16 cellular contexts compared by ENCODE assay signal in genomic region chr1:109111386-109112055, GRCh38. TPM values are rescaled to one million over a fixed set of nuclear protein-coding genes. Genes with fewer than 3 reads are reported as not detected.
DNase-seq lines count a peak whose midpoint lies in the region; ATAC-seq, FAIRE-seq and TF ChIP-seq lines count a peak whose summit lies in the region.
"Had no signal": no experiment of that assay in that cellular context is flagged by ENCODE, and none has a peak within 500 bp of the region (broad histone marks: within the 10 kb centered on the region; RNA-seq: fewer than 3 reads in every experiment).

No MANE protein-coding gene starts in this region.

- TF ChIP-seq POLR2A in A549 (IDR thresholded peaks at IDR 0.05; ENCODE audit: low read length), result no peak

- TF ChIP-seq RAD21 in A549 (conservative IDR thresholded peaks at IDR 0.05 in 1 of 2, IDR thresholded peaks at IDR 0.05 in 1 of 2), result no peak

- WGBS in A549 (ENCODE audit: missing lambda C conversion rate), result 42% methylated on average over 5 of the region's 5 CpGs
- WGBS in heart right ventricle, 2 donors, result 73 to 77% methylated on average over 5 of the region's 5 CpGs

- H3K27ac Mint-ChIP-seq in CD8-positive, alpha-beta memory T cell, result peak overlapping the region in 5 of 8 donors; percentile 95 to 97 (median 96)
- H3K27ac Mint-ChIP-seq in effector memory CD8-positive, alpha-beta T cell, result peak overlapping the region; percentile 99 to 100
- H3K27ac Mint-ChIP-seq: activated naive CD8-positive, alpha-beta T cell treated with anti-CD3 and anti-CD28 coated beads for 36 hours had no signal

- H3K4me3 ChIP-seq in A549, result no peak overlapping the region
- no peak overlapping the region for H3K4me3 ChIP-seq in CD8-positive, alpha-beta memory T cell (ENCODE audit: low read length)
- H3K4me3 ChIP-seq in heart right ventricle, result no peak overlapping the region
- H3K4me3 ChIP-seq: ovary had no signal

- peaks cover 0 to 3% (median 0%) of the 10 kb centered on the region in 5 donors for H3K9me3 Mint-ChIP-seq in CD8-positive, alpha-beta memory T cell
- H3K9me3 Mint-ChIP-seq in effector memory CD8-positive, alpha-beta T cell, result no peaks in the 10 kb centered on the region

- no peaks in the 10 kb centered on the region for H3K9me3 ChIP-seq in A549
- no peaks in the 10 kb centered on the region for H3K9me3 ChIP-seq in CD8-positive, alpha-beta memory T cell (ENCODE audit: low read length)
- H3K9me3 ChIP-seq in heart right ventricle, result no peaks in the 10 kb centered on the region
- H3K9me3 ChIP-seq: heart left ventricle, ovary, thoracic aorta had no signal

- peaks cover 3 to 13% of the 10 kb centered on the region in 2 donors for H3K27me3 Mint-ChIP-seq in CD8-positive, alpha-beta memory T cell
- peaks cover 0 to 14% of the 10 kb centered on the region in 2 donors for H3K27me3 Mint-ChIP-seq in effector memory CD8-positive, alpha-beta T cell

- FAIRE-seq in A549 (lab: Jason Lieb, UNC) (no peak), RCC 7860 (lab: Jason Lieb, UNC) (no peak)
- FAIRE-seq: keratinocyte had no signal

- H3K4me1 ChIP-seq in A549 (peaks cover 13% of the 10 kb centered on the region; the same call in 2 of the 3 replicates), heart right ventricle (peaks cover 2 to 33% (median 22%) of the 10 kb centered on the region in 9 donors)
- H3K4me1 ChIP-seq in CD8-positive, alpha-beta memory T cell (ENCODE audit: insufficient read depth, low read length), result peaks cover 27% of the 10 kb centered on the region

- no peak for TF ChIP-seq EP300 in A549 (IDR thresholded peaks at IDR 0.05)

- CTCF ChIA-PET in A549 (lab: Yijun Ruan, JAX), result interaction anchor here (0.8 to 3.9 kb wide), 30 partner anchors 8 to 283 kb away, joined by 3 to 50 read pairs (median 6); partner anchors contain the start of genes TAF13, TMEM167B and WDR47
- CTCF ChIA-PET in CD8-positive, alpha-beta memory T cell (lab: Charles Lee), result interaction anchor here (0.6 to 7.7 kb wide), 15 partner anchors 10 to 283 kb away, joined by 3 to 145 read pairs (median 6); partner anchors contain the start of genes CLCC1, TAF13, TMEM167B and WDR47

- POLR2A ChIA-PET in A549 (lab: Yijun Ruan, JAX), result interaction anchor here (4.3 kb wide), 1 partner anchor 11 kb away, joined by 30 read pairs; no protein-coding TSS in a partner anchor
- POLR2A ChIA-PET in CD8-positive, alpha-beta memory T cell (lab: Charles Lee), result interaction anchor here (0.6 to 4.0 kb wide), 2 partner anchors 11 to 85 kb away, joined by 6 to 39 read pairs; no protein-coding TSS in a partner anchor

- H3K4me1 Mint-ChIP-seq in CD8-positive, alpha-beta memory T cell, result peaks cover 24 to 30% (median 29%) of the 10 kb centered on the region in 3 donors
- peaks cover 18 to 27% of the 10 kb centered on the region in 2 donors for H3K4me1 Mint-ChIP-seq in effector memory CD8-positive, alpha-beta T cell (ENCODE audit: low read depth in 2 of 2)

- H3K36me3 Mint-ChIP-seq in CD8-positive, alpha-beta memory T cell, result peaks cover 0 to 4% (median 3%) of the 10 kb centered on the region in 3 donors
- H3K36me3 Mint-ChIP-seq in effector memory CD8-positive, alpha-beta T cell (ENCODE audit: insufficient read depth), result peaks cover 24% of the 10 kb centered on the region

- ATAC-seq in A549, result no peak
- ATAC-seq in effector memory CD8-positive, alpha-beta T cell (replicated peaks), result no peak
- ATAC-seq in heart right ventricle, result no peak
- no peak for ATAC-seq in GM18867 (IDR thresholded peaks at IDR 0.05; ENCODE audit: unreplicated experiment)

- H3K4me2 ChIP-seq in A549, result 0 out of 3 replicates have a peak overlapping the region, but pooled peaks have one; percentile 97

- H3K27me3 ChIP-seq in CD8-positive, alpha-beta memory T cell (ENCODE audit: insufficient read depth, low read length, poor library complexity, severe bottlenecking), result no peaks in the 10 kb centered on the region
- peaks cover 7 to 33% (median 31%) of the 10 kb centered on the region in 7 donors for H3K27me3 ChIP-seq in heart right ventricle
- H3K27me3 ChIP-seq: ovary had no signal

- intact Hi-C loops in heart right ventricle (cut with DNase I), result loop anchor here in 7 of 10 donors (1.0 to 10.0 kb wide), 6 partner anchors 69 to 284 kb away; partner anchors contain the start of genes CLCC1 (in 4 of the 7) and WDR47 (in 1 of the 7)

- no peak for TF ChIP-seq CTCF in A549 (IDR thresholded peaks at IDR 0.05)
- no peak for TF ChIP-seq CTCF in heart right ventricle (IDR thresholded peaks at IDR 0.05)

- H3K27ac ChIP-seq in A549 (no peak overlapping the region), heart right ventricle (no peak overlapping the region)
- H3K27ac ChIP-seq in CD8-positive, alpha-beta memory T cell (ENCODE audit: low read depth, low read length), result no peak overlapping the region
- H3K27ac ChIP-seq: heart left ventricle, ovary, thoracic aorta had no signal

- no peaks in the 10 kb centered on the region for H3K36me3 ChIP-seq in CD8-positive, alpha-beta memory T cell (ENCODE audit: insufficient read depth, low read length)
- no peaks in the 10 kb centered on the region for H3K36me3 ChIP-seq in heart right ventricle
- H3K36me3 ChIP-seq: heart left ventricle, ovary, thoracic aorta had no signal

- H3K4me3 Mint-ChIP-seq in CD8-positive, alpha-beta memory T cell, result peak overlapping the region in 1 of 7 donors; percentile 89
- H3K4me3 Mint-ChIP-seq in effector memory CD8-positive, alpha-beta T cell, result no peak overlapping the region
- H3K4me3 Mint-ChIP-seq: activated naive CD8-positive, alpha-beta T cell treated with anti-CD3 and anti-CD28 coated beads for 36 hours had no signal

- DNase-seq in A549 (ENCODE audit: low read depth in 1 of 2, low spot score in 1 of 2) (no peak), NOMO-1 treated with DMSO at 0.1 percent for 48 hours (lab: John Stamatoyannopoulos, UW; ENCODE audit: unreplicated experiment) (peak; percentile 77), NCI-H524 treated with DMSO at 0.1 percent for 48 hours (lab: John Stamatoyannopoulos, UW) (no peak), heart right ventricle (no peak), RCC 7860 (ENCODE audit: low spot score) (no peak)
- no peak for DNase-seq in CD8-positive, alpha-beta memory T cell
- no peak for DNase-seq in effector memory CD8-positive, alpha-beta T cell
- DNase-seq: activated CD4-positive, alpha-beta T cell treated with anti-CD3 and anti-CD28 coated beads for 4 hours; activated naive CD8-positive, alpha-beta T cell treated with anti-CD3 and anti-CD28 coated beads for 36 hours; DMS79; heart left ventricle; NK-92 treated with Interleukin-12 subunit alpha and Interleukin-12 subunit beta, amount 100 ng/mL, for 24 hours; ovary had no signal

TF ChIP-seq in A549, 52 proteins besides CTCF, POLR2A, EP300 and RAD21 (continues in another document):
- TF ChIP-seq CBX8 (IDR thresholded peaks at IDR 0.05), result no peak
- TF ChIP-seq, protein P1, sequence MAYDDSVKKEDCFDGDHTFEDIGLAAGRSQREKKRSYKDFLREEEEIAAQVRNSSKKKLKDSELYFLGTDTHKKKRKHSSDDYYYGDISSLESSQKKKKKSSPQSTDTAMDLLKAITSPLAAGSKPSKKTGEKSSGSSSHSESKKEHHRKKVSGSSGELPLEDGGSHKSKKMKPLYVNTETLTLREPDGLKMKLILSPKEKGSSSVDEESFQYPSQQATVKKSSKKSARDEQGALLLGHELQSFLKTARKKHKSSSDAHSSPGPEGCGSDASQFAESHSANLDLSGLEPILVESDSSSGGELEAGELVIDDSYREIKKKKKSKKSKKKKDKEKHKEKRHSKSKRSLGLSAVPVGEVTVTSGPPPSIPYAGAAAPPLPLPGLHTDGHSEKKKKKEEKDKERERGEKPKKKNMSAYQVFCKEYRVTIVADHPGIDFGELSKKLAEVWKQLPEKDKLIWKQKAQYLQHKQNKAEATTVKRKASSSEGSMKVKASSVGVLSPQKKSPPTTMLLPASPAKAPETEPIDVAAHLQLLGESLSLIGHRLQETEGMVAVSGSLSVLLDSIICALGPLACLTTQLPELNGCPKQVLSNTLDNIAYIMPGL (CRISPR knock-in tag; IDR thresholded peaks at IDR 0.05; ENCODE audit: borderline replicate concordance), result no peak
- TF ChIP-seq ATOH8 (CRISPR knock-in tag; IDR thresholded peaks at IDR 0.05; ENCODE audit: low read depth), result no peak
- no peak for TF ChIP-seq FOSB (CRISPR knock-in tag; IDR thresholded peaks at IDR 0.05)

RNA-seq across cellular contexts. Expression of gene ELAPOR1, which starts 2.4 kb away (rescaled TPM):
- 0.56 and 0.69 TPM in 2 replicates for polyA plus RNA-seq in A549 (2011; rRNA removed)
- polyA plus RNA-seq in A549 (2012; cell fraction: cytosol; rRNA removed), result 0.32 and 0.35 TPM in 2 replicates
- 0.44 and 0.61 TPM in 2 replicates for polyA plus RNA-seq in A549 (2012; cell fraction: nucleus; rRNA removed)
- polyA plus RNA-seq in A549 (2017; fragmentation: RNase III; extraction: RNeasy Plus Mini Kit Qiagen cat#74134 plus additional on column Dnase treatment), result 0.37 to 0.96 TPM (median 0.52 TPM) in 3 replicates
- 1.0 TPM in 2 replicates for polyA minus RNA-seq in A549 (2011; rRNA and poly(A)+ RNA removed)
- 10 to 100 TPM; 11.3 to 13.9 TPM for total RNA-seq in CD8-positive, alpha-beta memory T cell
- polyA plus RNA-seq in CD8-positive, alpha-beta memory T cell, result 15.7 TPM
- total RNA-seq in heart right ventricle, result under 1 TPM in 8 of 10 donors, not detected in 2; 0.18 to 0.54 (median 0.35) TPM
- under 1 TPM; 0.06 to 0.07 TPM for polyA plus RNA-seq in heart right ventricle

RNA-seq across cellular contexts. Expression of gene TMEM167B, which starts 21.0 kb away (rescaled TPM):
- polyA plus RNA-seq in A549 (2011; rRNA removed), result 10.9 and 13.2 TPM in 2 replicates
- 2.7 and 3.4 TPM in 2 replicates for polyA plus RNA-seq in A549 (2012; cell fraction: cytosol; rRNA removed)
- polyA plus RNA-seq in A549 (2012; cell fraction: nucleus; rRNA removed), result 0.84 and 1.3 TPM in 2 replicates
- 9.7 to 10.9 TPM (median 10.2 TPM) in 3 replicates for polyA plus RNA-seq in A549 (2017; fragmentation: RNase III; extraction: RNeasy Plus Mini Kit Qiagen cat#74134 plus additional on column Dnase treatment)
- polyA minus RNA-seq in A549 (2011; rRNA and poly(A)+ RNA removed), result 3.5 and 4.9 TPM in 2 replicates
- total RNA-seq in CD8-positive, alpha-beta memory T cell, result 10 to 100 TPM; 30.3 to 36.6 TPM
- 38.2 TPM for polyA plus RNA-seq in CD8-positive, alpha-beta memory T cell
- total RNA-seq in heart right ventricle, result 10 to 100 TPM; 27.5 to 52.9 (median 41.2) TPM
- 10 to 100 TPM; 12.0 to 17.2 TPM for polyA plus RNA-seq in heart right ventricle

RNA-seq across cellular contexts. Expression of gene TAF13, which starts 35.7 kb away (rescaled TPM):
- 29.0 and 50.5 TPM in 2 replicates for polyA plus RNA-seq in A549 (2011; rRNA removed)
- polyA plus RNA-seq in A549 (2012; cell fraction: cytosol; rRNA removed), result 3.9 and 5.3 TPM in 2 replicates
- 0.66 and 2.3 TPM in 2 replicates for polyA plus RNA-seq in A549 (2012; cell fraction: nucleus; rRNA removed)
- 46.7 to 50.4 TPM (median 48.7 TPM) in 3 replicates for polyA plus RNA-seq in A549 (2017; fragmentation: RNase III; extraction: RNeasy Plus Mini Kit Qiagen cat#74134 plus additional on column Dnase treatment)
- 4.4 and 6.7 TPM in 2 replicates for polyA minus RNA-seq in A549 (2011; rRNA and poly(A)+ RNA removed)
- 10 to 100 TPM; 37.5 to 40.9 TPM for total RNA-seq in CD8-positive, alpha-beta memory T cell
- 2.3 TPM for polyA plus RNA-seq in CD8-positive, alpha-beta memory T cell
- 10 to 100 TPM; 45.8 to 69.9 (median 59.0) TPM for total RNA-seq in heart right ventricle
- polyA plus RNA-seq in heart right ventricle, result 10 to 100 TPM; 18.4 to 42.4 TPM
